ENCODE assay signal across 31 cellular contexts in genomic region chr1:219279017-219279770, GRCh38.
DNase-seq lines count a peak whose midpoint lies in the region; ATAC-seq, FAIRE-seq and TF ChIP-seq lines count a peak whose summit lies in the region.
"Had no signal": no experiment of that assay in that cellular context is flagged by ENCODE, and none has a peak within 500 bp of the region (broad histone marks: within the 10 kb centered on the region; RNA-seq: fewer than 3 reads in every experiment).

No MANE protein-coding gene starts in this region.

- no peak for TF ChIP-seq CTCF in LNCaP clone FGC (IDR thresholded peaks at IDR 0.05; ENCODE audit: control insufficient read depth, extremely low read depth, insufficient read depth)
- no peak for TF ChIP-seq CTCF in bronchial epithelial cell (IDR thresholded peaks at IDR 0.05; ENCODE audit: insufficient read depth, low read length, severe bottlenecking)
- no peak for TF ChIP-seq CTCF in mesothelial cell of epicardium (IDR thresholded peaks at IDR 0.05; ENCODE audit: unreplicated experiment)
- TF ChIP-seq CTCF in left lung (IDR thresholded peaks at IDR 0.05): no peak

- no peaks in the 10 kb centered on the region for H3K9me3 ChIP-seq in MG63
- no peaks in the 10 kb centered on the region for H3K9me3 ChIP-seq in left lung
- H3K9me3 ChIP-seq: lower lobe of right lung, neutrophil, thyroid gland had no signal

- DNase-seq in DMS53 treated with DMSO at 0.1 percent for 48 hours (lab: John Stamatoyannopoulos, UW; ENCODE audit: unreplicated experiment) (peak; percentile 64), LNCaP clone FGC (ENCODE audit: low read depth) (peak; percentile 99), bronchial epithelial cell (ENCODE audit: low read depth) (peak; percentile 79), mesothelial cell of epicardium (ENCODE audit: low spot score in 2 of 2, unreplicated experiment in 2 of 2) (no peak), MG63 (no peak), COLO668 (lab: John Stamatoyannopoulos, UW; ENCODE audit: unreplicated experiment) (no peak), left lung (no peak)
- no peak for DNase-seq in stimulated activated CD4-positive, alpha-beta T cell treated with anti-CD3 and anti-CD28 coated beads, Interleukin-2, amount 100 ng/mL, for 48 hours
- DNase-seq: activated CD4-positive, alpha-beta T cell treated with anti-CD3 and anti-CD28 coated beads, Interleukin-2, amount 50 U/mL, for 48 hours; activated CD8-positive, alpha-beta memory T cell treated with anti-CD3 and anti-CD28 coated beads, Interleukin-2, amount 50 U/mL, for 48 hours; CD4-positive, alpha-beta memory T cell; DMS79; dorsolateral prefrontal cortex; hippocampal formation; lower lobe of right lung; NCI-H1417; NCI-H2081 treated with DMSO at 0.1 percent for 48 hours; NCI-H510A treated with DMSO at 0.1 percent for 48 hours; NK-92 treated with Interleukin-12 subunit alpha and Interleukin-12 subunit beta, amount 100 ng/mL, for 24 hours; retina; stimulated activated CD4-positive, alpha-beta T cell treated with anti-CD3 and anti-CD28 coated beads, Interleukin-4, amount 100 ng/mL, for 24 hours; stimulated activated naive CD8-positive, alpha-beta T cell treated with anti-CD3 and anti-CD28 coated beads, Interleukin-15, Interleukin-2, amounts not matched to agents 100 U/mL and 50 U/mL, for 24 hours; thyroid gland had no signal

- H3K36me3 ChIP-seq in bronchial epithelial cell (ENCODE audit: control insufficient read depth, insufficient read depth, low read length) (no peaks in the 10 kb centered on the region), MG63 (no peaks in the 10 kb centered on the region), left lung (no peaks in the 10 kb centered on the region)
- H3K36me3 ChIP-seq: lower lobe of right lung, neutrophil, thyroid gland had no signal

- H3K27ac Mint-ChIP-seq in mesothelial cell of epicardium: peak overlapping the region; percentile 74
- H3K27ac Mint-ChIP-seq: CD4-positive, alpha-beta memory T cell; IgD-negative memory B cell; T-helper 2 cell treated with Interferon-gamma antibody and Interleukin-4, amounts not matched to agents 5 μg/mL and 100 μg/mL, for 36 hours; WTC11 had no signal

- peaks cover 32% of the 10 kb centered on the region for H3K4me1 Mint-ChIP-seq in mesothelial cell of epicardium
- H3K4me1 Mint-ChIP-seq: CD4-positive, alpha-beta memory T cell; central memory CD8-positive, alpha-beta T cell; WTC11 had no signal

- H3K27me3 Mint-ChIP-seq in mesothelial cell of epicardium (ENCODE audit: low read depth): no peaks in the 10 kb centered on the region
- H3K27me3 Mint-ChIP-seq: CD4-positive, alpha-beta memory T cell; central memory CD8-positive, alpha-beta T cell; IgD-negative memory B cell had no signal

- no peak for FAIRE-seq in bronchial epithelial cell (lab: Jason Lieb, UNC)
- FAIRE-seq: GM12892, GM19239, islet of Langerhans had no signal

- no peak overlapping the region for H3K27ac ChIP-seq in left lung
- H3K27ac ChIP-seq: dorsolateral prefrontal cortex, lower lobe of right lung, neutrophil, thyroid gland had no signal

- no peaks in the 10 kb centered on the region for H3K4me1 ChIP-seq in left lung
- H3K4me1 ChIP-seq: lower lobe of right lung, thyroid gland had no signal

- ATAC-seq in left lung: no peak
- ATAC-seq: lower lobe of right lung; stimulated activated naive CD8-positive, alpha-beta T cell treated with anti-CD3 and anti-CD28 coated beads, Interleukin-15, Interleukin-2, amounts not matched to agents 100 U/mL and 50 U/mL, for 24 hours; WTC11 had no signal

- intact Hi-C loops in left lung (cut with DNase I): no loop called here

- no peaks in the 10 kb centered on the region for H3K36me3 Mint-ChIP-seq in mesothelial cell of epicardium
- H3K36me3 Mint-ChIP-seq: CD4-positive, alpha-beta memory T cell; WTC11 had no signal

- H3K4me3 ChIP-seq in LNCaP clone FGC (ENCODE audit: low read depth, low read length) (no peak overlapping the region), bronchial epithelial cell (ENCODE audit: low read depth, low read length) (no peak overlapping the region), MG63 (no peak overlapping the region), left lung (no peak overlapping the region)
- H3K4me3 ChIP-seq: dorsolateral prefrontal cortex, lower lobe of right lung, thyroid gland had no signal

- H3K4me3 Mint-ChIP-seq in mesothelial cell of epicardium: no peak overlapping the region
- H3K4me3 Mint-ChIP-seq: central memory CD8-positive, alpha-beta T cell; IgD-negative memory B cell; T-helper 2 cell treated with Interferon-gamma antibody and Interleukin-4, amounts not matched to agents 5 μg/mL and 100 μg/mL, for 36 hours; WTC11 had no signal

- H3K9me3 Mint-ChIP-seq in mesothelial cell of epicardium: peaks cover 8% of the 10 kb centered on the region
- H3K9me3 Mint-ChIP-seq: central memory CD8-positive, alpha-beta T cell; T-helper 2 cell treated with Interferon-gamma antibody and Interleukin-4, amounts not matched to agents 5 μg/mL and 100 μg/mL, for 36 hours; WTC11 had no signal

- no peaks in the 10 kb centered on the region for H3K27me3 ChIP-seq in bronchial epithelial cell (ENCODE audit: control insufficient read depth, insufficient read depth, low read length)
- H3K27me3 ChIP-seq in MG63: no peaks in the 10 kb centered on the region
- H3K27me3 ChIP-seq in left lung: no peaks in the 10 kb centered on the region
- H3K27me3 ChIP-seq: dorsolateral prefrontal cortex, neutrophil, thyroid gland had no signal

Comparison
In these comparisons a context has a peak if more than half of its experiments do, and no peak if none do; other contexts are left out.
1. DNase-seq: peak in DMS53 treated with DMSO at 0.1 percent for 48 hours (single experiment), LNCaP clone FGC (single experiment) and bronchial epithelial cell (single experiment); none in mesothelial cell of epicardium (0 of 2), MG63 (single experiment), stimulated activated CD4-positive, alpha-beta T cell treated with anti-CD3 and anti-CD28 coated beads, Interleukin-2, amount 100 ng/mL, for 48 hours (0 of 2), COLO668 (single experiment) and left lung (0 of 2).